Comparison of ENCODE assay signal across 1 cellular context in genomic region chr14:24015745-24016144, GRCh38. TPM values are rescaled to one million over a fixed set of nuclear protein-coding genes. Genes with fewer than 3 reads are reported as not detected.
"Had no signal": no experiment of that assay in that cellular context is flagged by ENCODE, and none has a peak within 500 bp of the region (broad histone marks: within the 10 kb centered on the region; RNA-seq: fewer than 3 reads in every experiment).

No MANE protein-coding gene starts in this region.

RNA-seq across cellular contexts. Expression of gene CPNE6, which starts 55.6 kb away (rescaled TPM):
- total RNA-seq: G401 had no signal
